In the genomic region with DNA sequence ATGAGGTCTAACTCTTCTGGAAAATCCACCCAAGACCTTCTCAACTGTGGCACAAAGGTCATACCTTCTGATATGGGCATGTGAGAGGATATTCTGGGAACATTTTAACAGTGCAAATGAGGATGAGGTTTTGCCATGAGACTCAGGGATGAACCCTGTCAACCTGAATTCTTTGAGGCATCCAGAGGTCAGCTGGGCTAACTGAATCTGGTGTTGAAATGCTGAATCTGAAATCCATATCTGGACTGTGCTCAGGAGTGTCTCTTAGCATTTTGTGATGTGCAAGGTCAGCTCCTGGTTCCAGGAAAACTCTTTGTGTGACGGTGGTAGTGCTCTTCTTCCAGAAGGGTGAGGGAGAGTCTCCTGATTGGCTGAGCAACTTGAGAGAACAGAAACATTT, we compare ENCODE assay signal across 8 cellular contexts.
"Had no signal": no experiment of that assay in that cellular context is flagged by ENCODE, and none has a peak within 500 bp of the region (broad histone marks: within the 10 kb centered on the region; RNA-seq: fewer than 3 reads in every experiment).

No MANE protein-coding gene starts in this region.

- FAIRE-seq: H1, H54, K562 had no signal

- H3K9me3 Mint-ChIP-seq: H9 had no signal

- H3K27ac ChIP-seq: GM23248, HL-60 had no signal

- DNase-seq: GM23248, H9, HCEC 1CT, IMR-90 had no signal

- H3K4me3 ChIP-seq: GM23248, K562 had no signal

- ATAC-seq: K562 had no signal

- H3K4me3 Mint-ChIP-seq: H9 had no signal

- H3K9ac ChIP-seq: GM23248 had no signal

- H2AFZ ChIP-seq: GM23248 had no signal
